5 cellular contexts compared by ENCODE assay signal in the genomic region with DNA sequence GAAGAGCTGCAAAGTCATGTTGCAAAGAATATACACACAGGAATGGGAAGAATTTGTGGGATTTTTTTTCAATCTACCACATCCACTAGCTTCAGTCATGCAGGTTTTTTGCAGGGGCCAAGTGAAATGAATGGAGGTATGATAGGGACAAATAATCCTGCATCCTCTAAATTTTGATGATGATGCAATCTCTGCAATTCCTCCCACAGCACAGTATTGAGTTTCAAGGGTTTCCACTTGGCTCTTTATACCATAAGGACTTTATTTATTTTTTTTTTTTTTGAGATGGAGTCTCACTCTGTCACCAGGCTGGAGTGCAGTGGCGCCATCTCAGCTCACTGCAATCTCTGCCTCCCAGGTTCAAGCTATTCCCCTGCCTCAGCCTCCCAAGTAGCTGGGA. TPM values are rescaled to one million over a fixed set of nuclear protein-coding genes. Genes with fewer than 3 reads are reported as not detected.
"Had no signal": no experiment of that assay in that cellular context is flagged by ENCODE, and none has a peak within 500 bp of the region (broad histone marks: within the 10 kb centered on the region; RNA-seq: fewer than 3 reads in every experiment).

No MANE protein-coding gene starts in this region.

RNA-seq across cellular contexts. Expression of gene LYPD5, which starts 15.2 kb away (rescaled TPM):
- total RNA-seq: epithelial cell of proximal tubule, left lobe of liver, mononuclear cell had no signal

RNA-seq across cellular contexts. Expression of gene KCNN4, which starts 36.7 kb away (rescaled TPM):
- total RNA-seq: endodermal cell, frontal cortex had no signal
